ENCODE assay signal across 1 cellular context in genomic region chr5:151164687-151165392, GRCh38.
A peak's percentile ranks its signal among the peaks of the same experiment; 100 is the strongest.
TF ChIP-seq lines count a peak whose summit lies in the region.

No MANE protein-coding gene starts in this region.

TF ChIP-seq in GM12878, 131 proteins besides CTCF, POLR2A, EP300 and RAD21 (continued from another document):
- TF ChIP-seq ZNF687 (IDR thresholded peaks at IDR 0.05), result no peak
- TF ChIP-seq CBX3 (IDR thresholded peaks at IDR 0.05; ENCODE audit: borderline replicate concordance, low read depth), result no peak
- TF ChIP-seq ZNF384 (IDR thresholded peaks at IDR 0.05; ENCODE audit: borderline replicate concordance, low read depth, low read length), result no peak
- peak; percentile 65 for TF ChIP-seq NR2F1 (conservative IDR thresholded peaks at IDR 0.05)
- no peak for TF ChIP-seq MYC (IDR thresholded peaks at IDR 0.05; ENCODE audit: insufficient read depth, insufficient read length, insufficient replicate concordance, low read length, severe bottlenecking)
- peak; percentile 7; the same call in 1 of the 2 replicates for TF ChIP-seq FOXM1 (IDR thresholded peaks at IDR 0.05; ENCODE audit: low read depth, low read length)
- peak; percentile 82 for TF ChIP-seq YY1 (IDR thresholded peaks at IDR 0.05; ENCODE audit: low read depth, low read length)
- TF ChIP-seq IRF4 (IDR thresholded peaks at IDR 0.05; ENCODE audit: low read depth, low read length), result peak; percentile 74
- no peak for TF ChIP-seq BMI1 (IDR thresholded peaks at IDR 0.05; ENCODE audit: borderline replicate concordance)
- TF ChIP-seq RELA (IDR thresholded peaks at IDR 0.05; ENCODE audit: borderline replicate concordance, partially characterized antibody), result peak; percentile 64
- TF ChIP-seq RB1 (IDR thresholded peaks at IDR 0.05; ENCODE audit: borderline replicate concordance), result 0 out of 2 replicates have a peak, but pooled peaks have one; percentile 23
- peak; percentile 94 for TF ChIP-seq ATF7 (IDR thresholded peaks at IDR 0.05; ENCODE audit: low read depth)
- TF ChIP-seq RCOR1 (conservative IDR thresholded peaks at IDR 0.05; ENCODE audit: low read depth, low read length), result no peak
- no peak for TF ChIP-seq PAX8 (IDR thresholded peaks at IDR 0.05)
- peak; percentile 51 for TF ChIP-seq SKIL (IDR thresholded peaks at IDR 0.05; ENCODE audit: low read depth, poor library complexity, severe bottlenecking)
- TF ChIP-seq MEF2A (IDR thresholded peaks at IDR 0.05; ENCODE audit: insufficient read depth, low read depth, low read length), result 0 out of 2 replicates have a peak, but pooled peaks have one; percentile 16
- peak; percentile 96 for TF ChIP-seq SMC3 (IDR thresholded peaks at IDR 0.05; ENCODE audit: borderline replicate concordance, low read length)
- peak; percentile 42; the same call in 1 of the 2 replicates for TF ChIP-seq CBX5 (IDR thresholded peaks at IDR 0.05; ENCODE audit: low read depth)
- TF ChIP-seq ATF3 (IDR thresholded peaks at IDR 0.05; ENCODE audit: borderline replicate concordance, extremely low read depth, low read depth, low read length), result 0 out of 2 replicates have a peak, but pooled peaks have one; percentile 14
- TF ChIP-seq ZZZ3 (IDR thresholded peaks at IDR 0.05; ENCODE audit: control insufficient read depth, insufficient read length, low read depth), result no peak
- no peak for TF ChIP-seq SP1 (IDR thresholded peaks at IDR 0.05; ENCODE audit: low read depth, low read length)
- no peak for TF ChIP-seq USF2 (IDR thresholded peaks at IDR 0.05; ENCODE audit: borderline replicate concordance, low read depth, low read length)
- no peak for TF ChIP-seq FOS (IDR thresholded peaks at IDR 0.05; ENCODE audit: borderline replicate concordance, extremely low read depth, insufficient read length)
- peak; percentile 46; the same call in 1 of the 2 replicates for TF ChIP-seq NBN (IDR thresholded peaks at IDR 0.05)
- no peak for TF ChIP-seq MLLT1 (IDR thresholded peaks at IDR 0.05)
- TF ChIP-seq NFIC (IDR thresholded peaks at IDR 0.05; ENCODE audit: low read depth, low read length), result no peak
- TF ChIP-seq STAT1 (conservative IDR thresholded peaks at IDR 0.05), result no peak
- TF ChIP-seq IKZF1 (conservative IDR thresholded peaks at IDR 0.05), result peak; percentile 65
- TF ChIP-seq IKZF2 (IDR thresholded peaks at IDR 0.05), result peak in 1 of 2 experiments; percentile 36; a peak in 1 of 4 replicates
- TF ChIP-seq EED (IDR thresholded peaks at IDR 0.05; ENCODE audit: low read depth), result peak; percentile 39; the same call in 1 of the 2 replicates
- no peak for TF ChIP-seq E4F1 (IDR thresholded peaks at IDR 0.05; ENCODE audit: borderline replicate concordance, partially characterized antibody)
- TF ChIP-seq HCFC1 (IDR thresholded peaks at IDR 0.05; ENCODE audit: low read length), result no peak
TF ChIP-seq in GM12878: peak in this region for 18.
